8 cellular contexts compared by ENCODE assay signal in genomic region chr20:8131598-8132014, GRCh38. TPM values are rescaled to one million over a fixed set of nuclear protein-coding genes. Genes with fewer than 3 reads are reported as not detected.
DNase-seq lines count a peak whose midpoint lies in the region; ATAC-seq and TF ChIP-seq lines count a peak whose summit lies in the region.

No MANE protein-coding gene starts in this region.

- H3K36me3 ChIP-seq in HUES48 (ENCODE audit: control insufficient read depth, insufficient read depth, low read length), result no peaks in the 10 kb centered on the region
- no peaks in the 10 kb centered on the region for H3K36me3 ChIP-seq in left lung
- no peaks in the 10 kb centered on the region for H3K36me3 ChIP-seq in tibial artery

- H3K27me3 Mint-ChIP-seq in activated naive CD4-positive, alpha-beta T cell treated with anti-CD3 and anti-CD28 coated beads, Interleukin-2, amount 50 U/mL, for 24 hours, result peaks cover 21% of the 10 kb centered on the region

- H3K27me3 ChIP-seq in HUES48 (ENCODE audit: control insufficient read depth, insufficient read depth, low read length) (peaks cover 38% of the 10 kb centered on the region), left lung (peaks cover 14 to 30% of the 10 kb centered on the region in 2 donors), tibial artery (peaks cover 0 to 10% of the 10 kb centered on the region in 2 donors)

- H3K27ac ChIP-seq in HUES48 (ENCODE audit: low read depth, low read length) (no peak overlapping the region), left lung (no peak overlapping the region), tibial artery (peak overlapping the region; percentile 56 to 58)

- in situ Hi-C loops in astrocyte of the cerebellum (cut with HindIII; ENCODE audit: low sequenced_read_pairs), result loop anchor here (10.0 kb wide), 1 partner anchor 263 kb away; no protein-coding TSS in a partner anchor
- in situ Hi-C loops in KBM-7 (cut with MboI; ENCODE audit: low pct_unique_long_range_greater_than_20kb, low sequenced_read_pairs), result no loop called here

- H3K9me3 ChIP-seq in HUES48 (ENCODE audit: control insufficient read depth, insufficient read depth, low read length) (no peaks in the 10 kb centered on the region), left lung (no peaks in the 10 kb centered on the region), tibial artery (no peaks in the 10 kb centered on the region)

- ATAC-seq in left lung, result peak; percentile 43

- H3K9ac ChIP-seq in HUES48 (ENCODE audit: low read depth, low read length), result no peak overlapping the region

- intact Hi-C loops in left lung (cut with DNase I) (loop anchor here in 1 of 2 donors (10.0 kb wide), 1 partner anchor 253 kb away; no protein-coding TSS in a partner anchor), tibial artery (cut with DNase I; ENCODE audit: low total_unique reads) (loop anchor here (2.0 kb wide), 1 partner anchor 259 kb away; no protein-coding TSS in a partner anchor)

- H3K4me1 ChIP-seq in HUES48 (ENCODE audit: control insufficient read depth, insufficient read depth, low read length), result peaks cover 26% of the 10 kb centered on the region
- H3K4me1 ChIP-seq in left lung, result peaks cover 0 to 37% of the 10 kb centered on the region in 2 donors
- peaks cover 0 to 28% (median 15%) of the 10 kb centered on the region in 4 donors for H3K4me1 ChIP-seq in tibial artery

- TF ChIP-seq CTCF in astrocyte of the cerebellum (IDR thresholded peaks at IDR 0.05; ENCODE audit: low read depth, low read length, missing control alignments) (no peak), left lung (IDR thresholded peaks at IDR 0.05) (no peak), tibial artery (IDR thresholded peaks at IDR 0.05) (no peak)

- H3K4me3 ChIP-seq in HUES48 (ENCODE audit: low read depth, low read length) (peak overlapping the region; percentile 59), astrocyte of the cerebellum (ENCODE audit: low read depth, low read length) (peak overlapping the region; percentile 49), left lung (peak overlapping the region; percentile 60 to 62), tibial artery (peak overlapping the region; percentile 61 to 66)

- H3K27ac Mint-ChIP-seq in activated naive CD4-positive, alpha-beta T cell treated with anti-CD3 and anti-CD28 coated beads, Interleukin-2, amount 50 U/mL, for 24 hours, result no peak overlapping the region

- H3K9me3 Mint-ChIP-seq in activated naive CD4-positive, alpha-beta T cell treated with anti-CD3 and anti-CD28 coated beads, Interleukin-2, amount 50 U/mL, for 24 hours, result no peaks in the 10 kb centered on the region

- H3K36me3 Mint-ChIP-seq in activated naive CD4-positive, alpha-beta T cell treated with anti-CD3 and anti-CD28 coated beads, Interleukin-2, amount 50 U/mL, for 24 hours, result no peaks in the 10 kb centered on the region

- no peaks in the 10 kb centered on the region for H3K4me1 Mint-ChIP-seq in activated naive CD4-positive, alpha-beta T cell treated with anti-CD3 and anti-CD28 coated beads, Interleukin-2, amount 50 U/mL, for 24 hours

- no peak for DNase-seq in activated naive CD4-positive, alpha-beta T cell treated with Interleukin-2 at 50 U/mL for 16 hours
- DNase-seq in astrocyte of the cerebellum (ENCODE audit: low read depth) (no peak), left lung (no peak), tibial artery (peak in 1 of 2 donors; percentile 21), hepatic stellate cell (ENCODE audit: low spot score) (no peak), KBM-7 (no peak)

- peak overlapping the region; percentile 66 for H3K4me3 Mint-ChIP-seq in activated naive CD4-positive, alpha-beta T cell treated with anti-CD3 and anti-CD28 coated beads, Interleukin-2, amount 50 U/mL, for 24 hours

RNA-seq across cellular contexts. Expression of gene PLCB1, which starts 0.5 kb away (rescaled TPM):
- total RNA-seq in left lung, result 1 to 10 TPM; 8.8 to 9.6 TPM

Comparison
In these comparisons a context has a peak if more than half of its experiments do, and no peak if none do; other contexts are left out.
1. H3K27ac ChIP-seq: peak in tibial artery (2 of 2); none in HUES48 (single experiment) and left lung (0 of 2).
2. Peak in every context shown above with its lines, with median percentiles within 50 percentile points of each other: H3K4me3 ChIP-seq.